In genomic region chr2:126381081-126381480, GRCh38 we compare ENCODE assay signal across 13 cellular contexts.
A peak's percentile ranks its signal among the peaks of the same experiment; 100 is the strongest.
DNase-seq lines count a peak whose midpoint lies in the region; ATAC-seq and TF ChIP-seq lines count a peak whose summit lies in the region.
"Had no signal": no experiment of that assay in that cellular context is flagged by ENCODE, and none has a peak within 500 bp of the region (broad histone marks: within the 10 kb centered on the region; RNA-seq: fewer than 3 reads in every experiment).

No MANE protein-coding gene starts in this region.

- TF ChIP-seq CTCF in fibroblast of the aortic adventitia (IDR thresholded peaks at IDR 0.05; ENCODE audit: insufficient read depth, low read length) = no peak

- peak in 37 of 58 donors; percentile 3 to 65 (median 28) for DNase-seq in anterior cingulate cortex (lab: John Stamatoyannopoulos, UW)
- peak; percentile 3 for DNase-seq in fibroblast of the aortic adventitia (ENCODE audit: low read depth)
- peak; percentile 56 for DNase-seq in medulla oblongata (ENCODE audit: extremely low spot score)
- DNase-seq in putamen (ENCODE audit: low spot score) = peak; percentile 15
- no peak for DNase-seq in GOT3 (lab: John Stamatoyannopoulos, UW)
- DNase-seq in NK-92 (lab: John Stamatoyannopoulos, UW; ENCODE audit: unreplicated experiment) = no peak
- DNase-seq: BE2C; CD4-positive, alpha-beta memory T cell; DMS79; HCEC 1CT; HFFc6 had no signal

- ATAC-seq in GM21423 (IDR thresholded peaks at IDR 0.05; ENCODE audit: unreplicated experiment) (no peak), HG03439 (IDR thresholded peaks at IDR 0.05; ENCODE audit: unreplicated experiment) (no peak)

- no peak overlapping the region for H3K4me3 ChIP-seq in fibroblast of the aortic adventitia (ENCODE audit: low read depth, low read length)

Comparison
In these comparisons a context has a peak if more than half of its experiments do, and no peak if none do; other contexts are left out.
1. DNase-seq: peak in anterior cingulate cortex (37 of 58), fibroblast of the aortic adventitia (single experiment), medulla oblongata (single experiment) and putamen (single experiment); none in GOT3 (single experiment) and NK-92 (single experiment).